Comparison of ENCODE assay signal across 10 cellular contexts in genomic region chr3:124248471-124249028, GRCh38.
DNase-seq lines count a peak whose midpoint lies in the region; ATAC-seq and TF ChIP-seq lines count a peak whose summit lies in the region.
"Had no signal": no experiment of that assay in that cellular context is flagged by ENCODE, and none has a peak within 500 bp of the region (broad histone marks: within the 10 kb centered on the region; RNA-seq: fewer than 3 reads in every experiment).

No MANE protein-coding gene starts in this region.

- no peak for TF ChIP-seq POLR2A in prostate gland (IDR thresholded peaks at IDR 0.05)

- intact Hi-C loops in prostate gland (cut with DNase I): no loop called here

- peak; percentile 80 for DNase-seq in AG10803 (ENCODE audit: low read depth)
- peak; percentile 8 for DNase-seq in T1000 (lab: John Stamatoyannopoulos, UW)
- DNase-seq in fibroblast of villous mesenchyme (ENCODE audit: low read depth): peak; percentile 85
- DNase-seq in prostate gland (ENCODE audit: low spot score): no peak
- DNase-seq in DMS 273 treated with DMSO at 0.1 percent for 48 hours (lab: John Stamatoyannopoulos, UW): no peak
- DNase-seq in GM20000 (ENCODE audit: low spot score): no peak
- DNase-seq in NCI-H2081 treated with DMSO at 0.1 percent for 48 hours (lab: John Stamatoyannopoulos, UW): no peak
- DNase-seq: activated naive CD4-positive, alpha-beta T cell; Caco-2 had no signal

- no peaks in the 10 kb centered on the region for H3K9me3 ChIP-seq in prostate gland
- H3K9me3 ChIP-seq: Caco-2 had no signal

- 19% methylated on average over 4 of the region's 4 CpGs for WGBS in prostate gland

- no peak overlapping the region for H3K4me3 ChIP-seq in AG10803 (ENCODE audit: low read length)
- no peak overlapping the region for H3K4me3 ChIP-seq in fibroblast of villous mesenchyme (ENCODE audit: low read depth, low read length)
- no peak overlapping the region for H3K4me3 ChIP-seq in prostate gland

- no peaks in the 10 kb centered on the region for H3K4me1 ChIP-seq in prostate gland (replicated peaks)
- H3K4me1 ChIP-seq: Caco-2 had no signal

- H3K27ac ChIP-seq in prostate gland: peak overlapping the region; percentile 60 to 74

- no peaks in the 10 kb centered on the region for H3K27me3 ChIP-seq in prostate gland (replicated peaks; ENCODE audit: insufficient read depth)

- no peak for ATAC-seq in HG03457 (IDR thresholded peaks at IDR 0.05; ENCODE audit: unreplicated experiment)

- TF ChIP-seq CTCF in AG10803 (conservative IDR thresholded peaks at IDR 0.05; ENCODE audit: low read length) (no peak), fibroblast of villous mesenchyme (IDR thresholded peaks at IDR 0.05; ENCODE audit: insufficient read depth, low read depth, low read length) (no peak), prostate gland (IDR thresholded peaks at IDR 0.05) (no peak), GM20000 (IDR thresholded peaks at IDR 0.05; ENCODE audit: extremely low read depth, missing control alignments) (no peak)

- no peaks in the 10 kb centered on the region for H3K36me3 ChIP-seq in prostate gland

Comparison
In these comparisons a context has a peak if more than half of its experiments do, and no peak if none do; other contexts are left out.
1. DNase-seq: peak in AG10803 (single experiment), T1000 (single experiment) and fibroblast of villous mesenchyme (single experiment); none in prostate gland (single experiment), DMS 273 treated with DMSO at 0.1 percent for 48 hours (single experiment), GM20000 (single experiment) and NCI-H2081 treated with DMSO at 0.1 percent for 48 hours (single experiment).